1 cellular context compared by ENCODE assay signal in genomic region chr3:40452876-40453730, GRCh38.
TF ChIP-seq lines count a peak whose summit lies in the region.

No MANE protein-coding gene starts in this region.

TF ChIP-seq in SK-N-SH, 30 proteins besides CTCF, POLR2A, EP300 and RAD21 (continued from another document):
- TF ChIP-seq GABPA (IDR thresholded peaks at IDR 0.05; ENCODE audit: low read depth), result peak; percentile 83
- no peak for TF ChIP-seq MEF2A (IDR thresholded peaks at IDR 0.05; ENCODE audit: borderline replicate concordance, low read depth)
- TF ChIP-seq MXI1 (IDR thresholded peaks at IDR 0.05; ENCODE audit: low read depth, low read length), result peak; percentile 79
- TF ChIP-seq TCF12 (IDR thresholded peaks at IDR 0.05), result peak; percentile 40; the same call in 1 of the 2 replicates
- no peak for TF ChIP-seq EZH2phosphoT487 (IDR thresholded peaks at IDR 0.05; ENCODE audit: borderline replicate concordance, low read depth)
- TF ChIP-seq RFX5 (IDR thresholded peaks at IDR 0.05; ENCODE audit: low read length), result peak; percentile 77
- no peak for TF ChIP-seq REST (IDR thresholded peaks at IDR 0.05; ENCODE audit: low read depth, low read length)
- TF ChIP-seq ZBTB33 (IDR thresholded peaks at IDR 0.05; ENCODE audit: borderline replicate concordance, low read depth), result no peak
- no peak for TF ChIP-seq JUND (IDR thresholded peaks at IDR 0.05)
- no peak for TF ChIP-seq GATA2 (CRISPR knock-in tag; IDR thresholded peaks at IDR 0.05)
- no peak for TF ChIP-seq RCOR1 (IDR thresholded peaks at IDR 0.05; ENCODE audit: low read length)
- peak; percentile 31; the same call in 1 of the 2 replicates for TF ChIP-seq SMC3 (IDR thresholded peaks at IDR 0.05; ENCODE audit: low read depth, low read length)
- TF ChIP-seq PBX3 (IDR thresholded peaks at IDR 0.05), result peak; percentile 21; the same call in 1 of the 2 replicates
- TF ChIP-seq FOXM1 (IDR thresholded peaks at IDR 0.05; ENCODE audit: low read depth), result no peak
TF ChIP-seq in SK-N-SH: peak in this region for 16.
